8 cellular contexts compared by ENCODE assay signal in the genomic region with DNA sequence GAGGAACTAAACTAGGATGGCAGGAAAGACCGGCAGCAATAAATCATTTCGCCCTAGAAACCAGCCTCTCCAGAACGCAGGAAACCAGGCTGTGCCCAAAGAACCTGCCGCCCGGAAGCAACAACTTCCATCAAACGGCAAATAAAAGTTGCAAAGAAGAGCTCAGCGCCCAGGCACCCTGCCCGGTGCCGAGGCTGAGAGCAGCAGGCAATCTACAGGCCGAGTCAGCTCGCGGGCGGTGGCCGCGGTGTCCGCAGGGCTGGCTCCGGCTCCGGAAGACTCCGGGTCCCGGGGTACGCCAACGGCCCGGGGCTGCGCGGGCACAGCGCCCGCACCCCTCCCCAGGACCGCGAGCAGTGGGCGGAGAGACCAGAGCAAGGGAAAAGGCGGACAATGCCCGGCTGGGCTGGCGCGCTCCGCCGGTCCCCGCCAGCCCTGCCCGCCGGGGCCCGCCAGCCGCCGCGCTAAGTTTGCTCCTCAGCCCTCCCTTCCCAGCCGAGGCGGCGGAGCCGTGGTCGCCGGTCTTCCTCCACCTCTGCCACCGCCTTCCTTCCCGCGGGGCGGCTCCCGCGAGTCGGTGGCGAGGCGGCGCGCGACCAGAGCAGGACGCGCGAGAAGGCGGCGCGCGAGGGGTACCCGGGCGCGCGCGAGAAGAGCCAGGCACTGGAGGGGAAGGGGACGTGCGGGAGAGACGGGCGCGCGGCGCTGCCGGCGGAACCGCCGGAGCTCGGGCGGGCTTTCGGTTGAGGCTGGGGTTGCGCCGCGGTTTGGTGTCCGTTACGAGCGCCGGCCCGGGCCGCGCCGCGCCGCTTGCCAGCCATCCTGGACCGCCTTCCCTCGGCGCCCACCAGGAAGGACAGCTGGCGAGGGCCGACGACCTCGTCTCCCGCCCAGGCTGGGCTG. TPM values are rescaled to one million over a fixed set of nuclear protein-coding genes. Genes with fewer than 3 reads are reported as not detected.
A peak's percentile ranks its signal among the peaks of the same experiment; 100 is the strongest.
DNase-seq lines count a peak whose midpoint lies in the region; ATAC-seq, FAIRE-seq and TF ChIP-seq lines count a peak whose summit lies in the region.

No MANE protein-coding gene starts in this region.

- no peaks in the 10 kb centered on the region for H3K36me3 Mint-ChIP-seq in activated naive CD8-positive, alpha-beta T cell treated with anti-CD3 and anti-CD28 coated beads, Interleukin-2, amount 50 U/mL, for 24 hours (ENCODE audit: low read depth)

- H3K9me3 Mint-ChIP-seq in activated naive CD8-positive, alpha-beta T cell treated with anti-CD3 and anti-CD28 coated beads, Interleukin-2, amount 50 U/mL, for 24 hours = no peaks in the 10 kb centered on the region

- peak overlapping the region; percentile 88 for H3K9ac ChIP-seq in SK-N-MC (ENCODE audit: insufficient read length)

- H3K9me3 ChIP-seq in SK-N-MC (ENCODE audit: low read depth, low read length) = no peaks in the 10 kb centered on the region
- H3K9me3 ChIP-seq in heart left ventricle = no peaks in the 10 kb centered on the region
- no peaks in the 10 kb centered on the region for H3K9me3 ChIP-seq in upper lobe of left lung

- H3K4me3 ChIP-seq in SK-N-MC (peak overlapping the region; percentile 94), heart left ventricle (peak overlapping the region; percentile 71 to 99 (median 94)), upper lobe of left lung (peak overlapping the region; percentile 85 to 98 (median 88))

- peak; percentile 8 for TF ChIP-seq CTCF in D721Med (IDR thresholded peaks at IDR 0.05; ENCODE audit: insufficient read depth, missing control alignments)
- peak in 5 of 12 donors; percentile 11 to 39 (median 31) for TF ChIP-seq CTCF in heart left ventricle (IDR thresholded peaks at IDR 0.05)
- TF ChIP-seq CTCF in upper lobe of left lung (IDR thresholded peaks at IDR 0.05) = peak in 2 of 6 experiments; percentile 19 to 31

- H3K27ac Mint-ChIP-seq in activated naive CD8-positive, alpha-beta T cell treated with anti-CD3 and anti-CD28 coated beads, Interleukin-2, amount 50 U/mL, for 24 hours = peak overlapping the region; percentile 96

- FAIRE-seq in D721Med (lab: Jason Lieb, UNC) = no peak

- WGBS in heart left ventricle, 4 donors = 0 to 1% (median 0%) methylated on average over 45 to 108 of the region's 108 CpGs
- 0% methylated on average over 6 to 62 of the region's 108 CpGs for WGBS in upper lobe of left lung, 2 donors

- TF ChIP-seq POLR2A in heart left ventricle (IDR thresholded peaks at IDR 0.05) = no peak
- TF ChIP-seq POLR2A in upper lobe of left lung (IDR thresholded peaks at IDR 0.05) = peak in 2 of 4 donors; percentile 55 to 65

- H3K27me3 Mint-ChIP-seq in activated naive CD8-positive, alpha-beta T cell treated with anti-CD3 and anti-CD28 coated beads, Interleukin-2, amount 50 U/mL, for 24 hours = no peaks in the 10 kb centered on the region

- H3K27me3 ChIP-seq in heart left ventricle (no peaks in the 10 kb centered on the region), upper lobe of left lung (no peaks in the 10 kb centered on the region)

- peak overlapping the region; percentile 94 for H3K27ac ChIP-seq in SK-N-MC
- H3K27ac ChIP-seq in heart left ventricle = peak overlapping the region; percentile 91 to 98 (median 97)
- peak overlapping the region; percentile 96 to 98 (median 98) for H3K27ac ChIP-seq in upper lobe of left lung

- H3K36me3 ChIP-seq in SK-N-MC (ENCODE audit: insufficient read depth, low read length) (no peaks in the 10 kb centered on the region), heart left ventricle (no peaks in the 10 kb centered on the region), upper lobe of left lung (no peaks in the 10 kb centered on the region)

- ATAC-seq in GM19438 (IDR thresholded peaks at IDR 0.05; ENCODE audit: low read depth, unreplicated experiment) (peak; percentile 38), HG03558 (IDR thresholded peaks at IDR 0.05; ENCODE audit: extremely low read depth, unreplicated experiment) (peak; percentile 16), heart left ventricle (peak in 3 of 4 donors; percentile 10 to 77 (median 71)), upper lobe of left lung (ENCODE audit: low FRiP score in 2 of 2) (peak; percentile 46 to 79)
- peak; percentile 25 for ATAC-seq in activated naive CD8-positive, alpha-beta T cell treated with anti-CD3 and anti-CD28 coated beads, Interleukin-2, amount 50 U/mL, for 24 hours

- H3K4me3 Mint-ChIP-seq in activated naive CD8-positive, alpha-beta T cell treated with anti-CD3 and anti-CD28 coated beads, Interleukin-2, amount 50 U/mL, for 24 hours = peak overlapping the region; percentile 96

- peaks cover 39% of the 10 kb centered on the region for H3K4me1 Mint-ChIP-seq in activated naive CD8-positive, alpha-beta T cell treated with anti-CD3 and anti-CD28 coated beads, Interleukin-2, amount 50 U/mL, for 24 hours

- TF ChIP-seq EP300 in upper lobe of left lung (IDR thresholded peaks at IDR 0.05) = no peak

- DNase-seq in D721Med (ENCODE audit: insufficient read length, low spot score) = no peak
- DNase-seq in SK-N-MC (ENCODE audit: low read depth, low spot score) = no peak
- DNase-seq in activated naive CD8-positive, alpha-beta T cell treated with anti-CD3 and anti-CD28 coated beads, Interleukin-2, amount 50 U/mL, for 24 hours = peak; percentile 68
- DNase-seq in heart left ventricle = peak; percentile 69 to 88 (median 73)
- DNase-seq in pons (ENCODE audit: low spot score) = peak; percentile 51
- DNase-seq in upper lobe of left lung = peak; percentile 59 to 94

- intact Hi-C loops in heart left ventricle (cut with DNase I) = loop anchor here in 7 of 10 donors (1.0 to 10.0 kb wide), 8 partner anchors 55 to 202 kb away; a partner anchor contains a TSS

- H3K4me1 ChIP-seq in heart left ventricle = peaks cover 4 to 48% (median 41%) of the 10 kb centered on the region in 12 donors
- H3K4me1 ChIP-seq in upper lobe of left lung = peaks cover 29 to 41% (median 38%) of the 10 kb centered on the region in 4 donors

RNA-seq across cellular contexts. Expression of a gene that starts 0.7 kb away (rescaled TPM):
- 10 to 100 TPM; 27.0 to 61.3 (median 36.3) TPM for total RNA-seq in heart left ventricle
- polyA plus RNA-seq in heart left ventricle = 10 to 100 TPM; 12.3 to 18.7 TPM
- 10 to 100 TPM; 48.6 to 96.9 (median 69.2) TPM for total RNA-seq in upper lobe of left lung

RNA-seq across cellular contexts. Expression of a gene that starts 51.5 kb away (rescaled TPM):
- total RNA-seq in heart left ventricle = 100 to 1,000 TPM; 102 to 175 (median 137) TPM
- 100 to 1,000 TPM; 132 to 133 TPM for polyA plus RNA-seq in heart left ventricle
- total RNA-seq in upper lobe of left lung = 100 to 1,000 TPM in 1 of 6 donors, 10 to 100 TPM in 5; 31.5 to 104 (median 82.9) TPM

Comparison
In these comparisons a context has a peak if more than half of its experiments do, and no peak if none do; other contexts are left out.
1. DNase-seq: peak in activated naive CD8-positive, alpha-beta T cell treated with anti-CD3 and anti-CD28 coated beads, Interleukin-2, amount 50 U/mL, for 24 hours (single experiment), heart left ventricle (5 of 5), pons (single experiment) and upper lobe of left lung (2 of 2); none in D721Med (single experiment) and SK-N-MC (single experiment).
2. ATAC-seq: peak in every context shown above with its lines; median percentile 71 in heart left ventricle; 62 in upper lobe of left lung; 38 in GM19438; 25 in activated naive CD8-positive, alpha-beta T cell treated with anti-CD3 and anti-CD28 coated beads, Interleukin-2, amount 50 U/mL, for 24 hours; 16 in HG03558.
3. Peak in every context shown above with its lines, with median percentiles within 50 percentile points of each other: H3K27ac ChIP-seq and H3K4me3 ChIP-seq.